ENCODE assay signal across 8 cellular contexts in the genomic region with DNA sequence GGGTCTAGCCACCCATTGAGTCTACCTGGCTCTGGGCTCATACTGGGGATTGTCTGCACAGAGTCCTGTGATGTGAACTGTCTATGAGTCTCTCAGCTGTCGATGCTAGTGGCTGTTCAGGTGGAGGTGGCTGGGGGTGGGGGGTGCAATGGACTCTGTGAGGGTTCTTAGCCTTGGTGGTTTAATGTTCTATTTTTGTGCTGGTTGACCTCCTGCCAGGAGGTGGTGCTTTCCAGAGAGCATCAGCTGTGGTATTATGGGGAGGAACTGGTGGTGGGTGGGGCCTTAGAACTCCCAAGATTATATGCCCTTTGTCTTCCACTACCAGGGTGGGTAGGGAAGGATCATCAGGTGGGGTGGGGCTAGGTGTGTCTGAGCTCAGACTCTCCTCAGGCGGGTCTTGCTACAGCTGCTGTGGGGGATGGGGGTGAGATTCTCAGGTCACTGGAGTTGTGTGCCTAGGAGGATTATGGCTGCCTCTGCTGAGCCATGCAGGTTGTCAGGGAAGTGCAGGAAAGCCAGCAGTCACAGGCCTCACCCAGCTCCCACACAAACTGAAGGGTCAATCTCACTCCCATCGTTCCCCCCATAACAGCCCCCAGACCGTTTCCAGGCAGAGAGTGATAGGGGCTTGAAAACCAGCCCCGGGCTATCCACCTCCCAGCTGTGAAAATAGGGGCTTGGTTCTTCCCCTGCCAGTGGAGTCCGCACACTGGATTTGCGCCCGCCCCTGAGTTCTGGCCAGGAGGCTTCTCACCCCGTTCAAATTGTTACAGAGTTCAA.
DNase-seq lines count a peak whose midpoint lies in the region; ATAC-seq, FAIRE-seq and TF ChIP-seq lines count a peak whose summit lies in the region.
"Not testable (repeated sequence)": the region's sequence is repeated elsewhere in the genome, so short reads cannot be mapped to it uniquely, and the experiment has no call there.

No MANE protein-coding gene starts in this region.

- intact Hi-C loops in activated B cell treated with CpG ODN at 0.5 μM for 24 hours (cut with micrococcal nuclease): loop anchor here (1.0 to 10.0 kb wide), 8 partner anchors 9 to 1008 kb away; partner anchors contain the start of genes DCP2, STARD4 and YTHDC2

- POLR2A ChIA-PET in activated B cell treated with CpG ODN at 0.5 μM for 24 hours (lab: Charles Lee): interaction anchor here (0.6 to 3.0 kb wide), 9 partner anchors 10 to 453 kb away, joined by 3 to 27 read pairs (median 4); partner anchors contain the start of genes EPB41L4A, REEP5 and SRP19

- peak; percentile 84 for FAIRE-seq in GM12892 (lab: Jason Lieb, UNC)

- H3K36me3 Mint-ChIP-seq in activated B cell treated with CpG ODN at 0.5 μM for 24 hours (ENCODE audit: low read depth): peaks cover 26% of the 10 kb centered on the region
- H3K36me3 Mint-ChIP-seq in stimulated activated memory B cell treated with anti-CD40 and anti-IgM and Interleukin-4, amounts not matched to agents 10 μg/mL and 1 μg/mL and 100 μg/mL, for 72 hours: peaks cover 34% of the 10 kb centered on the region

- ATAC-seq in GM19023 (IDR thresholded peaks at IDR 0.05; ENCODE audit: unreplicated experiment) (peak; percentile 70), GM21381 (IDR thresholded peaks at IDR 0.05; ENCODE audit: unreplicated experiment) (peak; percentile 73), HG02623 (IDR thresholded peaks at IDR 0.05; ENCODE audit: unreplicated experiment) (peak; percentile 64), HG03066 (IDR thresholded peaks at IDR 0.05; ENCODE audit: low read depth, unreplicated experiment) (peak; percentile 34), HG03521 (IDR thresholded peaks at IDR 0.05; ENCODE audit: unreplicated experiment) (peak; percentile 54), activated B cell treated with CpG ODN at 0.5 μM for 24 hours (ENCODE audit: low read depth) (peak; percentile 65)
- peak; percentile 86 for ATAC-seq in stimulated activated memory B cell treated with anti-CD40 and anti-IgM and Interleukin-4, amounts not matched to agents 10 μg/mL and 1 μg/mL and 100 μg/mL, for 72 hours

- not testable (repeated sequence) for DNase-seq in GM12892 (ENCODE audit: insufficient read length); activated B cell treated with CpG ODN at 0.5 μM for 24 hours

- H3K4me1 Mint-ChIP-seq in activated B cell treated with CpG ODN at 0.5 μM for 24 hours: peaks cover 96% of the 10 kb centered on the region
- peaks cover 95% of the 10 kb centered on the region for H3K4me1 Mint-ChIP-seq in stimulated activated memory B cell treated with anti-CD40 and anti-IgM and Interleukin-4, amounts not matched to agents 10 μg/mL and 1 μg/mL and 100 μg/mL, for 72 hours

- TF ChIP-seq POLR2A in GM12892 (IDR thresholded peaks at IDR 0.05; ENCODE audit: low read depth, low read length): not testable (repeated sequence)

- H3K9me3 Mint-ChIP-seq in activated B cell treated with CpG ODN at 0.5 μM for 24 hours: peaks cover 19% of the 10 kb centered on the region
- not testable (repeated sequence) for H3K9me3 Mint-ChIP-seq in stimulated activated memory B cell treated with anti-CD40 and anti-IgM and Interleukin-4, amounts not matched to agents 10 μg/mL and 1 μg/mL and 100 μg/mL, for 72 hours

- peak overlapping the region; percentile 91 for H3K27ac Mint-ChIP-seq in activated B cell treated with CpG ODN at 0.5 μM for 24 hours
- peak overlapping the region; percentile 88 for H3K27ac Mint-ChIP-seq in stimulated activated memory B cell treated with anti-CD40 and anti-IgM and Interleukin-4, amounts not matched to agents 10 μg/mL and 1 μg/mL and 100 μg/mL, for 72 hours

- not testable (repeated sequence) for H3K27me3 Mint-ChIP-seq in activated B cell treated with CpG ODN at 0.5 μM for 24 hours; stimulated activated memory B cell treated with anti-CD40 and anti-IgM and Interleukin-4, amounts not matched to agents 10 μg/mL and 1 μg/mL and 100 μg/mL, for 72 hours

- CTCF ChIA-PET in activated B cell treated with CpG ODN at 0.5 μM for 24 hours (lab: Charles Lee): interaction anchor here (2.1 to 2.4 kb wide), 3 partner anchors 10 to 103 kb away, joined by 10 read pairs; no protein-coding TSS in a partner anchor

- H3K4me3 Mint-ChIP-seq in activated B cell treated with CpG ODN at 0.5 μM for 24 hours: peak overlapping the region; percentile 83
- peak overlapping the region; percentile 73 for H3K4me3 Mint-ChIP-seq in stimulated activated memory B cell treated with anti-CD40 and anti-IgM and Interleukin-4, amounts not matched to agents 10 μg/mL and 1 μg/mL and 100 μg/mL, for 72 hours

- TF ChIP-seq CTCF in activated B cell treated with CpG ODN at 0.5 μM for 24 hours (IDR thresholded peaks at IDR 0.05): not testable (repeated sequence)

Comparison
In these comparisons a context has a peak if more than half of its experiments do, and no peak if none do; other contexts are left out.
1. ATAC-seq: peak in every context shown above with its lines; median percentile 86 in stimulated activated memory B cell treated with anti-CD40 and anti-IgM and Interleukin-4, amounts not matched to agents 10 μg/mL and 1 μg/mL and 100 μg/mL, for 72 hours; 73 in GM21381; 70 in GM19023; 65 in activated B cell treated with CpG ODN at 0.5 μM for 24 hours; 64 in HG02623; 54 in HG03521; 34 in HG03066.